In the genomic region with DNA sequence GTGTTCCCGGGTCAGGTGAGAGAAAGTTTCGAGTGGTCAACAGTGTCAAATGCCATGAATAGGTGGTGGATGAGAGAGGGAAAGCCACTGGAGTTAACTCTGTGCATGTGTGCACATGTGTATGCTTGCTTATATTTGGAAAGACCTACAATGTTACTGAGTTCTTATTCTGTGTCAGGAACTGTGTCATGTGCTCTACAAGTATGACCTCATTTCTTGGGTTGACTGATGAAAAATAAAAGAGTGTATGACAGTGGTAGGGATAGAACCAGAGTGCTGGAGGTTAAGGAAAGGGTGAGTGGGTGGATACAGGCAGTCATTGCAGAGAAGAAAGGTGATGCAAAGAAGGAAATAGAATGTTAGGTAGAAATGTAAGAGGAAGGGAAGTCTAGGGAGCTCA, we compare ENCODE assay signal across 8 cellular contexts. TPM values are rescaled to one million over a fixed set of nuclear protein-coding genes. Genes with fewer than 3 reads are reported as not detected.
"Had no signal": no experiment of that assay in that cellular context is flagged by ENCODE, and none has a peak within 500 bp of the region (broad histone marks: within the 10 kb centered on the region; RNA-seq: fewer than 3 reads in every experiment).

No MANE protein-coding gene starts in this region.

- ATAC-seq: GM12878 had no signal

- FAIRE-seq: G401.6, GM12878, GM12891, GM12892, GM18507, GM19239 had no signal

- H3K4me3 ChIP-seq: GM12878 had no signal

- DNase-seq: GDM1, GF-D8 had no signal

RNA-seq across cellular contexts. Expression of gene DGKK, which starts 22.1 kb away (rescaled TPM):
- total RNA-seq: GM12878 had no signal
